Comparison of ENCODE assay signal across 8 cellular contexts in the genomic region with DNA sequence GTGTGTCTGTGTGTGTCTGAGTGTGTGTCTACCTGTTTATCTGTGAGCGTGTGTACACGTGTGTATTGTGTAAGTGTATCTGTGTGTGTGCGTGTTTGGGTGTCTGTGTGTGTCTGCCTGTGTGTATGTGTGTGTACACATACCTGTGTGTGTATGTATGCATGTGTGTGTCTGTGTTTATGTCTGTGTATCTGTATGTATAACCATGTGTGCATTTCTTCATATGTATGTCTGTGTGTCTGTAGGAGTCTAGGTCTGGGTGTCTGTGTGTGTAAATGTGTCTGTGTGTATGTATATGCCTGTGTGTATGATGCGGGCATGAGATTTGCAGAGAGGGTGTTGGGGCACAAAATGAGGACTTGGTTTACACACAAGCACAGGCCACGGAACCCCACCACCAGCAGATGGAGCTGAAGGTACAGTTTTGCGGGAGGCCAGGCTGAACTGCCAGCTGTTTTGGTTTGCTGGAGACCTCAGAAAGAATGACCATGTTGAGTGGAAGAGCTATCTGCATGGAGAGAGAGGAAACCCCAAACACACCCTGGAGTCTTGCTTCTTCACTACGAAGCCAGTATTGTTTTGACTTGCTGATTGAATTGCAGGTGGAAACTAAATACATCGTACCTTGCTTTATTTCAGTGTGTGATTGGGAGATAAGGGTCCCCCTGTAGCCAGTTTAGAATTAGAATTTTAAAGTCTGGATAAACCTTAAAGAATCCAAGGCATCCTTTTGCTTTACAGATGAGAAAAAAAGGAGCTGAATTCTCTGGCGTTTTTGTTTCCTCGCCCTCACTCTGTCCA.
A peak's percentile ranks its signal among the peaks of the same experiment; 100 is the strongest.
DNase-seq lines count a peak whose midpoint lies in the region; ATAC-seq, FAIRE-seq and TF ChIP-seq lines count a peak whose summit lies in the region.

No MANE protein-coding gene starts in this region.

- H3K27me3 ChIP-seq in bronchial epithelial cell (ENCODE audit: control insufficient read depth, insufficient read depth, low read length) (no peaks in the 10 kb centered on the region), kidney epithelial cell (ENCODE audit: control insufficient read depth, insufficient read depth, low read length) (no peaks in the 10 kb centered on the region), tibial nerve (no peaks in the 10 kb centered on the region)

- no peaks in the 10 kb centered on the region for H3K9me3 ChIP-seq in tibial nerve

- H3K27ac ChIP-seq in tibial nerve, result no peak overlapping the region

- H3K4me3 ChIP-seq in bronchial epithelial cell (ENCODE audit: low read depth, low read length), result no peak overlapping the region
- no peak overlapping the region for H3K4me3 ChIP-seq in kidney epithelial cell (ENCODE audit: low read depth, low read length)
- no peak overlapping the region for H3K4me3 ChIP-seq in tibial nerve

- no peak for TF ChIP-seq POLR2A in GM12891 (IDR thresholded peaks at IDR 0.05; ENCODE audit: low read depth, low read length)
- TF ChIP-seq POLR2A in tibial nerve (IDR thresholded peaks at IDR 0.05), result no peak

- ATAC-seq in HG03280 (IDR thresholded peaks at IDR 0.05; ENCODE audit: unreplicated experiment), result peak; percentile 61

- peak; percentile 91 for TF ChIP-seq CTCF in bronchial epithelial cell (IDR thresholded peaks at IDR 0.05; ENCODE audit: insufficient read depth, low read length, severe bottlenecking)
- TF ChIP-seq CTCF in kidney epithelial cell (IDR thresholded peaks at IDR 0.05; ENCODE audit: insufficient read depth, low read length, poor library complexity, severe bottlenecking), result peak; percentile 87
- TF ChIP-seq CTCF in tibial nerve (IDR thresholded peaks at IDR 0.05), result peak; percentile 42 to 88 (median 76)

- WGBS in tibial nerve, 2 donors, result 40 to 46% methylated on average over 10 of the region's 10 CpGs

- DNase-seq in AG08396 (ENCODE audit: low spot score) (peak; percentile 86), GM12891 (ENCODE audit: insufficient read length, low spot score) (peak; percentile 56), NCI-H82 (lab: John Stamatoyannopoulos, UW) (peak; percentile 72), bronchial epithelial cell (ENCODE audit: low read depth) (peak; percentile 67), kidney epithelial cell (ENCODE audit: low read depth) (peak; percentile 51), tibial nerve (ENCODE audit: low spot score in 2 of 2) (peak; percentile 58 to 84), OCI-M2 (lab: John Stamatoyannopoulos, UW; ENCODE audit: unreplicated experiment) (no peak)

- H3K4me1 ChIP-seq in tibial nerve, result no peaks in the 10 kb centered on the region

- H3K36me3 ChIP-seq in bronchial epithelial cell (ENCODE audit: control insufficient read depth, insufficient read depth, low read length) (no peaks in the 10 kb centered on the region), kidney epithelial cell (ENCODE audit: control insufficient read depth, insufficient read depth, low read length) (no peaks in the 10 kb centered on the region), tibial nerve (no peaks in the 10 kb centered on the region)

- TF ChIP-seq EP300 in tibial nerve (IDR thresholded peaks at IDR 0.05), result no peak

- peak; percentile 95 for FAIRE-seq in GM12891 (lab: Jason Lieb, UNC)
- peak; percentile 92 for FAIRE-seq in bronchial epithelial cell (lab: Jason Lieb, UNC)

TF ChIP-seq in GM12891, 5 proteins besides CTCF, POLR2A, EP300 and RAD21:
- no peak for TF ChIP-seq PAX5 (IDR thresholded peaks at IDR 0.05; ENCODE audit: insufficient read depth, low read length, severe bottlenecking)
- TF ChIP-seq POLR2AphosphoS5 (IDR thresholded peaks at IDR 0.05; ENCODE audit: low read depth, low read length), result no peak
- no peak for TF ChIP-seq TAF1 (IDR thresholded peaks at IDR 0.05; ENCODE audit: low read depth, low read length)
- TF ChIP-seq POU2F2 (IDR thresholded peaks at IDR 0.05; ENCODE audit: low read depth, low read length), result 0 out of 2 replicates have a peak, but pooled peaks have one; percentile 28
- no peak for TF ChIP-seq SPI1 (IDR thresholded peaks at IDR 0.05; ENCODE audit: low read depth, low read length)
